1 cellular context compared by ENCODE assay signal in the genomic region with DNA sequence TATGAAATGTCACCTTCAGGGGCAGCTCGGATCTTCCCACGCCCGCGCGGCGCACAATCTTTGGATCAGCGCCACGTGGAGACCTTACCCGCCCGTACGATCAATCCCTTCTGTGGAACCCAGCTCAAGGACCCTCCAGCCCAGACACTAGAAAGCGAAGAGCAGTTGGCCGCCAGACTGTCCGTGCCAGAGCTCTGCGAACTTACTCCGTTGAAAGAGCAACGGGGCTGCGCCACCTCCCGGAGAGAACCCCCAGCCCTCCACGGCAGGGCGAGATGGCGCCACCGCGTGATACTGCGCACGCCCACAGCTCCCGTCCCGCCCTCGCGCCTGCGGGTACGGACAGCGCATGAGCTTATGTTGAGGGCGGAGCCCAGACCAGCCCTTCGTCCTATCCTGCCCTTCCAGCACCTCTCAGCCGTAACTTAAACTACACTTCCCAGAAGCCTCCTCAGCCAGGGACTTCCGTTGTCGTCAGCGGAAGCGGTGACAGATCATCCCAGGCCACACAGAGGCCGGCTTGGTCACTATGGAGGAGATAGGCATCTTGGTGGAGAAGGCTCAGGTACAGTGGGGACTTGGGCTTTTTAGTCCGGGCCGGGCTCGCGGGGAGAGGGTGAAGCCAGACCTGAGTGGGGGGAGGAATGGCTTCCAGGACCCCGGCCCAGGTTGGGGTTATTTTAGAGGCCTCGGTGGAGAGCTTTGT.
TF ChIP-seq lines count a peak whose summit lies in the region.

A gene (plus strand): TSS at position 492 of the 706 bp plus-strand sequence. CDS start 38 bp downstream, at position 530.

TF ChIP-seq in K562, 482 proteins besides CTCF, POLR2A, EP300 and RAD21 (continued from another document and continues in another):
- TF ChIP-seq, protein P1, sequence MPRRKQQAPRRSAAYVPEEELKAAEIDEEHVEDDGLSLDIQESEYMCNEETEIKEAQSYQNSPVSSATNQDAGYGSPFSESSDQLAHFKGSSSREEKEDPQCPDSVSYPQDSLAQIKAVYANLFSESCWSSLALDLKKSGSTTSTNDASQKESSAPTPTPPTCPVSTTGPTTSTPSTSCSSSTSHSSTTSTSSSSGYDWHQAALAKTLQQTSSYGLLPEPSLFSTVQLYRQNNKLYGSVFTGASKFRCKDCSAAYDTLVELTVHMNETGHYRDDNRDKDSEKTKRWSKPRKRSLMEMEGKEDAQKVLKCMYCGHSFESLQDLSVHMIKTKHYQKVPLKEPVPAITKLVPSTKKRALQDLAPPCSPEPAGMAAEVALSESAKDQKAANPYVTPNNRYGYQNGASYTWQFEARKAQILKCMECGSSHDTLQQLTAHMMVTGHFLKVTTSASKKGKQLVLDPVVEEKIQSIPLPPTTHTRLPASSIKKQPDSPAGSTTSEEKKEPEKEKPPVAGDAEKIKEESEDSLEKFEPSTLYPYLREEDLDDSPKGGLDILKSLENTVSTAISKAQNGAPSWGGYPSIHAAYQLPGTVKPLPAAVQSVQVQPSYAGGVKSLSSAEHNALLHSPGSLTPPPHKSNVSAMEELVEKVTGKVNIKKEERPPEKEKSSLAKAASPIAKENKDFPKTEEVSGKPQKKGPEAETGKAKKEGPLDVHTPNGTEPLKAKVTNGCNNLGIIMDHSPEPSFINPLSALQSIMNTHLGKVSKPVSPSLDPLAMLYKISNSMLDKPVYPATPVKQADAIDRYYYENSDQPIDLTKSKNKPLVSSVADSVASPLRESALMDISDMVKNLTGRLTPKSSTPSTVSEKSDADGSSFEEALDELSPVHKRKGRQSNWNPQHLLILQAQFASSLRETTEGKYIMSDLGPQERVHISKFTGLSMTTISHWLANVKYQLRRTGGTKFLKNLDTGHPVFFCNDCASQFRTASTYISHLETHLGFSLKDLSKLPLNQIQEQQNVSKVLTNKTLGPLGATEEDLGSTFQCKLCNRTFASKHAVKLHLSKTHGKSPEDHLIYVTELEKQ (CRISPR knock-in tag; IDR thresholded peaks at IDR 0.05) = no peak
- TF ChIP-seq, protein P2, sequence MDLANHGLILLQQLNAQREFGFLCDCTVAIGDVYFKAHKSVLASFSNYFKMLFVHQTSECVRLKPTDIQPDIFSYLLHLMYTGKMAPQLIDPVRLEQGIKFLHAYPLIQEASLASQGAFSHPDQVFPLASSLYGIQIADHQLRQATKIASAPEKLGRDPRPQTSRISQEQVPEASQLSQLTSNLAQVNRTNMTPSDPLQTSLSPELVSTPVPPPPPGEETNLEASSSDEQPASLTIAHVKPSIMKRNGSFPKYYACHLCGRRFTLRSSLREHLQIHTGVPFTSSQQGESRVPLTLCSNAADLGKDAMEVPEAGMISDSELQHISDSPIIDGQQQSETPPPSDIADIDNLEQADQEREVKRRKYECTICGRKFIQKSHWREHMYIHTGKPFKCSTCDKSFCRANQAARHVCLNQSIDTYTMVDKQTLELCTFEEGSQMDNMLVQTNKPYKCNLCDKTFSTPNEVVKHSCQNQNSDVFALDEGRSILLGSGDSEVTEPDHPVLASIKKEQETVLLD (IDR thresholded peaks at IDR 0.05) = peak; percentile 53; the same call in 1 of the 2 replicates
- TF ChIP-seq SMARCC2 (IDR thresholded peaks at IDR 0.05; ENCODE audit: low read depth) (no peak), ZNF23 (CRISPR knock-in tag; IDR thresholded peaks at IDR 0.05) (no peak), SUPT5H (IDR thresholded peaks at IDR 0.05) (peak; percentile 88), PTBP1 (IDR thresholded peaks at IDR 0.05; ENCODE audit: low read depth, low read length) (no peak), ZNF75A (CRISPR knock-in tag; IDR thresholded peaks at IDR 0.05) (0 out of 2 replicates have a peak, but pooled peaks have one; percentile 32), CHD2 (IDR thresholded peaks at IDR 0.05; ENCODE audit: low read depth, low read length) (no peak), JUNB (CRISPR knock-in tag; conservative IDR thresholded peaks at IDR 0.05) (no peak), CHCHD3 (CRISPR knock-in tag; IDR thresholded peaks at IDR 0.05) (no peak), ZKSCAN8 (CRISPR knock-in tag; IDR thresholded peaks at IDR 0.05) (no peak), HMGN3 (IDR thresholded peaks at IDR 0.05; ENCODE audit: borderline replicate concordance, extremely low read depth, insufficient read length, low read depth, low read length) (peak; percentile 61), RAD51 (IDR thresholded peaks at IDR 0.05; ENCODE audit: borderline replicate concordance, low read depth) (no peak; the same call in 1 of the 2 replicates), TOE1 (IDR thresholded peaks at IDR 0.05; ENCODE audit: borderline replicate concordance) (peak; percentile 53; the same call in 1 of the 2 replicates), TOE1 (CRISPR knock-in tag; IDR thresholded peaks at IDR 0.05; ENCODE audit: borderline replicate concordance, low read depth) (peak; percentile 69; the same call in 1 of the 2 replicates), STAG1 (CRISPR knock-in tag; IDR thresholded peaks at IDR 0.05; ENCODE audit: borderline replicate concordance) (no peak; the same call in 1 of the 2 replicates), MXI1 (IDR thresholded peaks at IDR 0.05; ENCODE audit: low read depth, low read length) (peak; percentile 68; the same call in 1 of the 2 replicates), BRD9 (IDR thresholded peaks at IDR 0.05; ENCODE audit: low read depth, partially characterized antibody) (peak; percentile 39), ZNF780A (CRISPR knock-in tag; IDR thresholded peaks at IDR 0.05) (no peak), NCOA4 (IDR thresholded peaks at IDR 0.05; ENCODE audit: partially characterized antibody) (no peak), PURB (CRISPR knock-in tag; IDR thresholded peaks at IDR 0.05; ENCODE audit: low read depth) (no peak)
- TF ChIP-seq, protein P3, sequence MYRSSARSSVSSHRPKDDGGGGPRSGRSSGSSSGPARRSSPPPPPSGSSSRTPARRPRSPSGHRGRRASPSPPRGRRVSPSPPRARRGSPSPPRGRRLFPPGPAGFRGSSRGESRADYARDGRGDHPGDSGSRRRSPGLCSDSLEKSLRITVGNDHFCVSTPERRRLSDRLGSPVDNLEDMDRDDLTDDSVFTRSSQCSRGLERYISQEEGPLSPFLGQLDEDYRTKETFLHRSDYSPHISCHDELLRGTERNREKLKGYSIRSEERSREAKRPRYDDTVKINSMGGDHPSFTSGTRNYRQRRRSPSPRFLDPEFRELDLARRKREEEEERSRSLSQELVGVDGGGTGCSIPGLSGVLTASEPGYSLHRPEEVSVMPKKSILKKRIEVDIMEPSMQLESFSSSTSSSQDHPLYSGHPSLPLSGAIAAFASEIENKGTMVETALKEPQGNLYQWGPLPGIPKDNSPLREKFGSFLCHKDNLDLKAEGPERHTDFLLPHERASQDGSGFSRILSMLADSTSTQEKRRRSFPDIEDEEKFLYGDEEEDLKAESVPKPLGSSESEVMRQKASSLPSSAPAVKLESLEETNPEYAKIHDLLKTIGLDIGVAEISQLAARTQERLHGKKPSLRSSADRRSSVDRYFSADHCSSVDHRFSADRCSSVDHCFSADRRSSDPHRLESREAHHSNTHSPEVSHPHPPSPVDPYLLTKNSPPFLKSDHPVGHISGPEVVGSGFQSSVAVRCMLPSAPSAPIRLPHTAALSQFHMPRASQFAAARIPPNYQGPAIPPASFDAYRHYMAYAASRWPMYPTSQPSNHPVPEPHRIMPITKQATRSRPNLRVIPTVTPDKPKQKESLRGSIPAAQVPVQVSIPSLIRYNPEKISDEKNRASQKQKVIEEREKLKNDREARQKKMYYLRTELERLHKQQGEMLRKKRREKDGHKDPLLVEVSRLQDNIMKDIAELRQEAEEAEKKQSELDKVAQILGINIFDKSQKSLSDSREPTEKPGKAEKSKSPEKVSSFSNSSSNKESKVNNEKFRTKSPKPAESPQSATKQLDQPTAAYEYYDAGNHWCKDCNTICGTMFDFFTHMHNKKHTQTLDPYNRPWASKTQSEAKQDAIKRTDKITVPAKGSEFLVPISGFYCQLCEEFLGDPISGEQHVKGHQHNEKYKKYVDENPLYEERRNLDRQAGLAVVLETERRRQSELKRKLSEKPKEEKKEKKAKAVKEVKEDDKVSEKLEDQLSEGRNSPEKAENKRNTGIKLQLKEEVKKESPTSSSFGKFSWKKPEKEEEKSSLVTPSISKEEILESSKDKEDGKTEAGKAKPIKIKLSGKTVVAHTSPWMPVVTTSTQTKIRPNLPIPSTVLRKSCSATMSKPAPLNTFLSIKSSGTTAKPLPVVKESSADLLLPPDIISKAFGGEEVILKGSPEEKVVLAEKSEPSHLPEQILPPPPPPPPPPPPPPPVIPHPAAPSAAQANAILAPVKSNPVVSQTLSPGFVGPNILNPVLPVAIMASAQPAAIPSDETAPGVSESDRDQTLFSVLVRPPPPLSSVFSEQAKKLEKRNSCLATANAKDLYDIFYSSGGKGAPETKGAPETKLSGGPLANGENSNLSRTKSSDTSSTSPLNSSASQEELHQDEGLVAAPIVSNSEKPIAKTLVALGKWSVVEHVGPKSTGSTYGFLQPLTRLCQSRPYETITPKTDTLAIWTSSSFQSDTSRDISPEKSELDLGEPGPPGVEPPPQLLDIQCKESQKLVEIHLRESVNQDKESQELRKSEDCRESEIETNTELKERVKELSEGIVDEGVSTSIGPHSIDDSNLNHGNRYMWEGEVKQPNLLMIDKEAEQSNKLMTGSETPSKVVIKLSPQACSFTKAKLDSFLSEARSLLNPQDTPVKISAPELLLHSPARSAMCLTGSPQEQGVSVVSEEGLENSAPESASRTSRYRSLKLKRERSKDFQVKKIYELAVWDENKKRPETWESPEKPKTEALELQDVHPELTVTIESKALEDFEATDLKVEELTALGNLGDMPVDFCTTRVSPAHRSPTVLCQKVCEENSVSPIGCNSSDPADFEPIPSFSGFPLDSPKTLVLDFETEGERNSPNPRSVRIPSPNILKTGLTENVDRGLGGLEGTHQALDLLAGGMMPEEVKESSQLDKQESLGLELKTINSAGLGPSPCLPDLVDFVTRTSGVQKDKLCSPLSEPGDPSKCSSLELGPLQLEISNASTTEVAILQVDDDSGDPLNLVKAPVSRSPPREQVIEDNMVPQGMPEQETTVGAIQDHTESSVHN (IDR thresholded peaks at IDR 0.05; ENCODE audit: borderline replicate concordance in 1 of 2, low read depth in 1 of 2) = no peak
- TF ChIP-seq, protein P4, sequence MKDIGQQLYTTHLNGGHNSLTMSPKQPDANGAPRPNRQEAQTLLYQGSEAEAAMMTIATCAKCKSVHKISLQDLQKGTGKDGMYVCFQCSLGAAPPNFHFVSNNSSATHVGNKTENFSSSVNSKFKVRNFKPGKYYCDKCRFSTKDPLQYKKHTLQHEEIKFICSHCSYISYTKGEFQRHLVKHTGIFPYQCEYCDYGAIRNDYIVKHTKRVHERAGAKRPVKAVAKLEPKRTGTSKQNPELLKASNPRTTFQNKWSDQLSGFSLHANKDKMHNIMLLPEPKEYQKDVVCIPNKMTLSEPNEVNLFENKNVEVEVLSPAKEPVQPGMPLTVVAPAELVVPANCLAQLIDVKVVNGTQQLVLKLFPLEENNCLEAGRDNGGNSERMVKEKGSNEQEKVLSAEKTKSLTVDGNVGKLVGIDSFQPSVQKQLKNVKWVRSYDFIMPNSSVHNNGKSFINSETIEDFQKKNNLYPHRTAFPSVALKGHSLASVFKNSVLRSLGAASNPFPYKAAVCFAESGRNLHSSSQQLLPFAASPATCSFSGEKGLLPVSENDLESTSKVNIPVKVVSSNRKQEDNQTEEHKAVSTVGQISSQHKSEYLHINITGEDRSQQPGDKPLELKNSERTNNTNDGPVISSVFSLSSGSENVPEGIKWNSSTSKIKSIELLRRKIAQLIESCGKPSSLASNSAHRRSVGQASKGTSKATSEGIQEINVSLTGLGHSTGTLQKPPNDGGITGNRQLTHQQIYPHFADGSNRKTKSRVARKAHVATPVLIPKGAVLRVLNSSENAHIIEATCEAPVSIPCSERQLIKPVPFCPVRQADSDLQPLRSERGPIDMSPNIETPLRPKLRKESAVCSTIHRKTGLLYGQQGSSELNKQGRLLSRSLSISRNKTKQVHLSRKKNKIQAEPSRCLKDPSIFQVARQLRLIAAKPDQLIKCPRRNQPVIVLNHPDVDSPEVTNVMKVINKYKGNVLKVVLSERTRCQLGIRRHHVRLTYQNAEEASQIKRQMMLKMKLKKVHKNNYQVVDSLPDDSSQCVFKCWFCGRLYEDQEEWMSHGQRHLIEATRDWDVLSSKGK (CRISPR knock-in tag; IDR thresholded peaks at IDR 0.05) = no peak
- TF ChIP-seq, protein P5, sequence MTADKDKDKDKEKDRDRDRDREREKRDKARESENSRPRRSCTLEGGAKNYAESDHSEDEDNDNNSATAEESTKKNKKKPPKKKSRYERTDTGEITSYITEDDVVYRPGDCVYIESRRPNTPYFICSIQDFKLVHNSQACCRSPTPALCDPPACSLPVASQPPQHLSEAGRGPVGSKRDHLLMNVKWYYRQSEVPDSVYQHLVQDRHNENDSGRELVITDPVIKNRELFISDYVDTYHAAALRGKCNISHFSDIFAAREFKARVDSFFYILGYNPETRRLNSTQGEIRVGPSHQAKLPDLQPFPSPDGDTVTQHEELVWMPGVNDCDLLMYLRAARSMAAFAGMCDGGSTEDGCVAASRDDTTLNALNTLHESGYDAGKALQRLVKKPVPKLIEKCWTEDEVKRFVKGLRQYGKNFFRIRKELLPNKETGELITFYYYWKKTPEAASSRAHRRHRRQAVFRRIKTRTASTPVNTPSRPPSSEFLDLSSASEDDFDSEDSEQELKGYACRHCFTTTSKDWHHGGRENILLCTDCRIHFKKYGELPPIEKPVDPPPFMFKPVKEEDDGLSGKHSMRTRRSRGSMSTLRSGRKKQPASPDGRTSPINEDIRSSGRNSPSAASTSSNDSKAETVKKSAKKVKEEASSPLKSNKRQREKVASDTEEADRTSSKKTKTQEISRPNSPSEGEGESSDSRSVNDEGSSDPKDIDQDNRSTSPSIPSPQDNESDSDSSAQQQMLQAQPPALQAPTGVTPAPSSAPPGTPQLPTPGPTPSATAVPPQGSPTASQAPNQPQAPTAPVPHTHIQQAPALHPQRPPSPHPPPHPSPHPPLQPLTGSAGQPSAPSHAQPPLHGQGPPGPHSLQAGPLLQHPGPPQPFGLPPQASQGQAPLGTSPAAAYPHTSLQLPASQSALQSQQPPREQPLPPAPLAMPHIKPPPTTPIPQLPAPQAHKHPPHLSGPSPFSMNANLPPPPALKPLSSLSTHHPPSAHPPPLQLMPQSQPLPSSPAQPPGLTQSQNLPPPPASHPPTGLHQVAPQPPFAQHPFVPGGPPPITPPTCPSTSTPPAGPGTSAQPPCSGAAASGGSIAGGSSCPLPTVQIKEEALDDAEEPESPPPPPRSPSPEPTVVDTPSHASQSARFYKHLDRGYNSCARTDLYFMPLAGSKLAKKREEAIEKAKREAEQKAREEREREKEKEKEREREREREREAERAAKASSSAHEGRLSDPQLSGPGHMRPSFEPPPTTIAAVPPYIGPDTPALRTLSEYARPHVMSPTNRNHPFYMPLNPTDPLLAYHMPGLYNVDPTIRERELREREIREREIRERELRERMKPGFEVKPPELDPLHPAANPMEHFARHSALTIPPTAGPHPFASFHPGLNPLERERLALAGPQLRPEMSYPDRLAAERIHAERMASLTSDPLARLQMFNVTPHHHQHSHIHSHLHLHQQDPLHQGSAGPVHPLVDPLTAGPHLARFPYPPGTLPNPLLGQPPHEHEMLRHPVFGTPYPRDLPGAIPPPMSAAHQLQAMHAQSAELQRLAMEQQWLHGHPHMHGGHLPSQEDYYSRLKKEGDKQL (CRISPR knock-in tag; IDR thresholded peaks at IDR 0.05; ENCODE audit: borderline replicate concordance) = no peak
- TF ChIP-seq, protein P6, sequence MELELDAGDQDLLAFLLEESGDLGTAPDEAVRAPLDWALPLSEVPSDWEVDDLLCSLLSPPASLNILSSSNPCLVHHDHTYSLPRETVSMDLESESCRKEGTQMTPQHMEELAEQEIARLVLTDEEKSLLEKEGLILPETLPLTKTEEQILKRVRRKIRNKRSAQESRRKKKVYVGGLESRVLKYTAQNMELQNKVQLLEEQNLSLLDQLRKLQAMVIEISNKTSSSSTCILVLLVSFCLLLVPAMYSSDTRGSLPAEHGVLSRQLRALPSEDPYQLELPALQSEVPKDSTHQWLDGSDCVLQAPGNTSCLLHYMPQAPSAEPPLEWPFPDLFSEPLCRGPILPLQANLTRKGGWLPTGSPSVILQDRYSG (tag; conservative IDR thresholded peaks at IDR 0.05; ENCODE audit: low read depth) = no peak
